Comparison of ENCODE assay signal across 8 cellular contexts in the genomic region with DNA sequence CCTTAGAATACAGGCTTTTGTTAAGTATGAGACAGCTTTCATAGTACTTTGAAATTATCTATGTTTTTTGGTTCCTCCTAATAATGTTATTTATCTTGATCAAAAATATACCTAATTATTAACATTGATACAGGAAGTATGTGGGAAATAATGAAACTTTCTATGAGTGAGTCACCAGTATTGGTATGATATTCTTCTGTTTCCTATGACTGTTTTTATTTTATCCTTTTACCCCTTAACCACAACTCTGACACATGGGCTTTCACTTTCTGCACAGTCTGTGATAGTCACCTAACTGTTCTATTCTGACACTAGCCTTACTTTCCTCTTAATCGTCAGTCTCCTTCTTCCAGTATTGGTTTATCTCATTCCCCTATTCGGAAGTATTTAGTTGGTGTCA. TPM values are rescaled to one million over a fixed set of nuclear protein-coding genes. Genes with fewer than 3 reads are reported as not detected.
DNase-seq lines count a peak whose midpoint lies in the region; ATAC-seq and TF ChIP-seq lines count a peak whose summit lies in the region.

No MANE protein-coding gene starts in this region.

- WGBS in psoas muscle, 3 donors: 87 to 90% (median 90%) methylated on average over 2 of the region's 2 CpGs

- H3K27me3 Mint-ChIP-seq in activated naive CD8-positive, alpha-beta T cell treated with anti-CD3 and anti-CD28 coated beads, Interleukin-2, amount 50 U/mL, for 24 hours: no peaks in the 10 kb centered on the region

- DNase-seq in GM13977 (ENCODE audit: low spot score): peak; percentile 73
- peak; percentile 48 for DNase-seq in Jurkat, Clone E6-1 (ENCODE audit: low read depth, low spot score)
- peak; percentile 34 for DNase-seq in activated naive CD8-positive, alpha-beta T cell treated with anti-CD3 and anti-CD28 coated beads, Interleukin-2, amount 50 U/mL, for 24 hours
- DNase-seq in psoas muscle: no peak
- no peak for DNase-seq in NCI-H1092 (lab: John Stamatoyannopoulos, UW)
- DNase-seq in coronary artery (ENCODE audit: low spot score): no peak
- no peak for DNase-seq in NCI-H2196 treated with DMSO at 0.1 percent for 48 hours (lab: John Stamatoyannopoulos, UW; ENCODE audit: unreplicated experiment)

- H3K9me3 ChIP-seq in psoas muscle: no peaks in the 10 kb centered on the region

- H3K27ac Mint-ChIP-seq in activated naive CD8-positive, alpha-beta T cell treated with anti-CD3 and anti-CD28 coated beads, Interleukin-2, amount 50 U/mL, for 24 hours: peak overlapping the region; percentile 87

- no peaks in the 10 kb centered on the region for H3K27me3 ChIP-seq in psoas muscle (ENCODE audit: insufficient read depth in 3 of 3, low read length in 2 of 3)

- intact Hi-C loops in psoas muscle (cut with DNase I): no loop called here

- H3K36me3 ChIP-seq in psoas muscle (ENCODE audit: insufficient read depth in 1 of 2, low read depth in 1 of 2): peaks cover 0 to 50% of the 10 kb centered on the region in 2 donors

- ATAC-seq in GM21619 (IDR thresholded peaks at IDR 0.05; ENCODE audit: unreplicated experiment) (peak; percentile 46), psoas muscle (no peak)
- peak; percentile 56 for ATAC-seq in activated naive CD8-positive, alpha-beta T cell treated with anti-CD3 and anti-CD28 coated beads, Interleukin-2, amount 50 U/mL, for 24 hours

- H3K9me3 Mint-ChIP-seq in activated naive CD8-positive, alpha-beta T cell treated with anti-CD3 and anti-CD28 coated beads, Interleukin-2, amount 50 U/mL, for 24 hours: no peaks in the 10 kb centered on the region

- H3K4me3 ChIP-seq in Jurkat, Clone E6-1 (ENCODE audit: low read length): no peak overlapping the region
- H3K4me3 ChIP-seq in psoas muscle (no peak overlapping the region), coronary artery (no peak overlapping the region)

- H3K4me1 ChIP-seq in psoas muscle: peaks cover 9% of the 10 kb centered on the region

- H3K4me1 Mint-ChIP-seq in activated naive CD8-positive, alpha-beta T cell treated with anti-CD3 and anti-CD28 coated beads, Interleukin-2, amount 50 U/mL, for 24 hours: peaks cover 50% of the 10 kb centered on the region

- no peak overlapping the region for H3K27ac ChIP-seq in psoas muscle
- H3K27ac ChIP-seq in coronary artery: no peak overlapping the region

- TF ChIP-seq CTCF in GM13977 (IDR thresholded peaks at IDR 0.05; ENCODE audit: extremely low read depth, insufficient read depth, missing control alignments) (no peak), psoas muscle (IDR thresholded peaks at IDR 0.05) (no peak), coronary artery (IDR thresholded peaks at IDR 0.05) (no peak)

- in situ Hi-C loops in GM13977 (cut with MboI; ENCODE audit: low pct_unique_long_range_greater_than_20kb, low sequenced_read_pairs, unreplicated experiment): no loop called here

- H3K36me3 Mint-ChIP-seq in activated naive CD8-positive, alpha-beta T cell treated with anti-CD3 and anti-CD28 coated beads, Interleukin-2, amount 50 U/mL, for 24 hours (ENCODE audit: low read depth): peaks cover 4% of the 10 kb centered on the region

- peak overlapping the region; percentile 58 for H3K4me3 Mint-ChIP-seq in activated naive CD8-positive, alpha-beta T cell treated with anti-CD3 and anti-CD28 coated beads, Interleukin-2, amount 50 U/mL, for 24 hours

RNA-seq across cellular contexts. Expression of gene THAP9, which starts 4.7 kb away (rescaled TPM):
- 6.2 TPM for polyA plus RNA-seq in Jurkat, Clone E6-1 (2012; ENCODE audit: insufficient read depth, insufficient read length)
- 10 to 100 TPM in 1 of 4 donors, 1 to 10 TPM in 3; 7.3 to 10.2 (median 7.8) TPM for total RNA-seq in psoas muscle
- polyA plus RNA-seq in psoas muscle: 1 to 10 TPM; 3.4 to 8.4 (median 5.6) TPM

RNA-seq across cellular contexts. Expression of gene SEC31A, which starts 14.3 kb away (rescaled TPM):
- polyA plus RNA-seq in Jurkat, Clone E6-1 (2012; ENCODE audit: insufficient read depth, insufficient read length): 64.2 TPM
- total RNA-seq in psoas muscle: 100 to 1,000 TPM in 3 of 4 donors, 10 to 100 TPM in 1; 94.6 to 117 (median 106) TPM
- 100 to 1,000 TPM in 1 of 3 donors, 10 to 100 TPM in 2; 77.7 to 120 (median 98.0) TPM for polyA plus RNA-seq in psoas muscle

Comparison
In these comparisons a context has a peak if more than half of its experiments do, and no peak if none do; other contexts are left out.
1. DNase-seq: peak in GM13977 (single experiment), Jurkat, Clone E6-1 (single experiment) and activated naive CD8-positive, alpha-beta T cell treated with anti-CD3 and anti-CD28 coated beads, Interleukin-2, amount 50 U/mL, for 24 hours (single experiment); none in psoas muscle (0 of 2), NCI-H1092 (single experiment), coronary artery (single experiment) and NCI-H2196 treated with DMSO at 0.1 percent for 48 hours (single experiment).
2. ATAC-seq: peak in GM21619 (single experiment) and activated naive CD8-positive, alpha-beta T cell treated with anti-CD3 and anti-CD28 coated beads, Interleukin-2, amount 50 U/mL, for 24 hours (single experiment); none in psoas muscle (0 of 4).